19 cellular contexts compared by ENCODE assay signal in the genomic region with DNA sequence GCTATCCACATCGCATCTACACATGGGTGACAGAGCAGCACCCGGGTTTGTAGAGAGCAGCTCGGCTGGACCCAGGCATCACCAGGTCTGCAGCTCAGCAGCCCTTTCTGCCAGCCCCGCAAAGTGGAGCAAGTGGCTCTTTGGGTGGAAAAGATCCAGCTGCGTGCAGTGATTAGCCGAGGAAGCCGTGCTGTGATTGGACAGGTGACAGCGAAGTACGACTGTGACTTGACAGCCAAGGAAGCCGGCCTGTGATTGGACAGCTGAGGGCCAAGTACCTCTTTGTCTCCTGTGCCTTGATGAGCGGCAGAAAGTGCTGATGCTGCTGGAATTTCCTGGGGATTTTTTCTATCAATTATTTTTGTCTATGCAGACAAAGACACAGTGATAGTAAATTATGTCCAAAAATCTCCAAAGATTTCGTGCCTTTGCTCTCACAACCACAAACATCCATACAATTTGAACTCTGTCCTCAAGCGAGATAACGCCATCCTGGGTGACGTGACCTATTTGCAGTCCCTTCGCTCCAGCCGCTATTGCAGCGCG.
DNase-seq lines count a peak whose midpoint lies in the region; ATAC-seq and TF ChIP-seq lines count a peak whose summit lies in the region.
"Had no signal": no experiment of that assay in that cellular context is flagged by ENCODE, and none has a peak within 500 bp of the region (broad histone marks: within the 10 kb centered on the region; RNA-seq: fewer than 3 reads in every experiment).

No MANE protein-coding gene starts in this region.

- H3K4me1 ChIP-seq in right lobe of liver (peaks cover 0 to 7% (median 2%) of the 10 kb centered on the region in 4 donors), breast epithelium (no peaks in the 10 kb centered on the region), foreskin keratinocyte (no peaks in the 10 kb centered on the region)
- H3K4me1 ChIP-seq: HAP-1 had no signal

- 58% methylated on average over 15 of the region's 19 CpGs for WGBS in right lobe of liver (ENCODE audit: insufficient coverage, low coverage, low lambda C conversion rate, missing lambda C conversion rate)

- H3K27me3 ChIP-seq in dorsolateral prefrontal cortex (peaks cover 0 to 3% (median 0%) of the 10 kb centered on the region in 45 donors), right lobe of liver (no peaks in the 10 kb centered on the region), breast epithelium (no peaks in the 10 kb centered on the region), foreskin keratinocyte (no peaks in the 10 kb centered on the region)
- H3K27me3 ChIP-seq: BLaER1 had no signal

- no peaks in the 10 kb centered on the region for H3K9me3 ChIP-seq in right lobe of liver
- no peaks in the 10 kb centered on the region for H3K9me3 ChIP-seq in breast epithelium
- H3K9me3 ChIP-seq: BLaER1, HAP-1, SK-N-SH had no signal

- H3K4me3 ChIP-seq in dorsolateral prefrontal cortex (no peak overlapping the region), right lobe of liver (no peak overlapping the region), breast epithelium (no peak overlapping the region)
- H3K4me3 ChIP-seq: BLaER1, HAP-1 had no signal

- intact Hi-C loops in dorsolateral prefrontal cortex (cut with DNase I) (loop anchor here in 1 of 2 donors (5.0 kb wide), 1 partner anchor 72 kb away; the partner anchor contains the start of gene UNC93A), right lobe of liver (cut with DNase I) (no loop called here), left colon (cut with DNase I, micrococcal nuclease) (no loop called here), breast epithelium (cut with DNase I; ENCODE audit: low total_unique reads) (no loop called here)

- H3K27ac ChIP-seq in dorsolateral prefrontal cortex, result no peak overlapping the region
- H3K27ac ChIP-seq in right lobe of liver, result no peak overlapping the region
- H3K27ac ChIP-seq in breast epithelium, result no peak overlapping the region
- H3K27ac ChIP-seq in foreskin keratinocyte, result no peak overlapping the region
- H3K27ac ChIP-seq: BLaER1 had no signal

- TF ChIP-seq CTCF in dorsolateral prefrontal cortex (IDR thresholded peaks at IDR 0.05 in 54 of 56, conservative IDR thresholded peaks at IDR 0.05 in 2 of 56; ENCODE audit: low read depth in 1 of 56, partially characterized antibody in 56 of 56) (no peak), right lobe of liver (IDR thresholded peaks at IDR 0.05) (no peak), breast epithelium (IDR thresholded peaks at IDR 0.05) (no peak), foreskin keratinocyte (conservative IDR thresholded peaks at IDR 0.05) (no peak)

- DNase-seq in Ammon's horn (ENCODE audit: low spot score) (peak; percentile 64), HuH-7.5 (ENCODE audit: low spot score) (peak; percentile 41), dorsolateral prefrontal cortex (peak in 6 of 10 donors; percentile 26 to 79 (median 56)), right lobe of liver (peak; percentile 55 to 77 (median 61)), left colon (no peak), breast epithelium (ENCODE audit: low spot score in 2 of 2) (no peak), foreskin keratinocyte (no peak)
- DNase-seq: CD8-positive, alpha-beta T cell; KBM-7; MV-4-11; NCI-H1694 treated with DMSO at 0.1 percent for 48 hours; NCI-H2107; NCI-H510A treated with DMSO at 0.1 percent for 48 hours; NCI-H774; SHP77; SK-N-SH had no signal

- TF ChIP-seq POLR2A in right lobe of liver (IDR thresholded peaks at IDR 0.05), result no peak
- TF ChIP-seq POLR2A in breast epithelium (IDR thresholded peaks at IDR 0.05), result no peak

- ATAC-seq in right lobe of liver, result peak in 2 of 4 donors; percentile 12 to 17
- no peak for ATAC-seq in left colon
- ATAC-seq in foreskin keratinocyte, result no peak
- no peak for ATAC-seq in GM18520 (IDR thresholded peaks at IDR 0.05; ENCODE audit: unreplicated experiment)
- ATAC-seq: CD8-positive, alpha-beta T cell had no signal

- no peaks in the 10 kb centered on the region for H3K36me3 ChIP-seq in right lobe of liver
- no peaks in the 10 kb centered on the region for H3K36me3 ChIP-seq in breast epithelium
- H3K36me3 ChIP-seq: BLaER1, HAP-1 had no signal

Comparison
In these comparisons a context has a peak if more than half of its experiments do, and no peak if none do; other contexts are left out.
1. DNase-seq: peak in Ammon's horn (single experiment), HuH-7.5 (single experiment), dorsolateral prefrontal cortex (6 of 10) and right lobe of liver (3 of 3); none in left colon (0 of 2), breast epithelium (0 of 2) and foreskin keratinocyte (0 of 2).